Comparison of ENCODE assay signal across 24 cellular contexts in genomic region chr4:144615182-144615581, GRCh38. TPM values are rescaled to one million over a fixed set of nuclear protein-coding genes. Genes with fewer than 3 reads are reported as not detected.
A peak's percentile ranks its signal among the peaks of the same experiment; 100 is the strongest.
DNase-seq lines count a peak whose midpoint lies in the region; ATAC-seq, FAIRE-seq and TF ChIP-seq lines count a peak whose summit lies in the region.
"Had no signal": no experiment of that assay in that cellular context is flagged by ENCODE, and none has a peak within 500 bp of the region (broad histone marks: within the 10 kb centered on the region; RNA-seq: fewer than 3 reads in every experiment).

No MANE protein-coding gene starts in this region.

- H2BK12ac ChIP-seq in mesenchymal stem cell (ENCODE audit: low read length in 2 of 2): no peak overlapping the region

- TF ChIP-seq EP300 in HepG2 (IDR thresholded peaks at IDR 0.05; ENCODE audit: low read depth in 2 of 2, low read length in 2 of 2) (no peak), HepG2 (CRISPR knock-in tag; IDR thresholded peaks at IDR 0.05; ENCODE audit: borderline replicate concordance) (no peak)

- peak; percentile 5 for DNase-seq in GM03348 (ENCODE audit: low spot score)
- peak; percentile 55 for DNase-seq in RKO (ENCODE audit: low spot score)
- peak; percentile 69 for DNase-seq in epithelial cell of esophagus (ENCODE audit: low read depth)
- DNase-seq in mesenchymal stem cell: peak; percentile 2
- no peak for DNase-seq in superior temporal gyrus (ENCODE audit: extremely low spot score)
- DNase-seq in HepG2 (ENCODE audit: low spot score): no peak
- DNase-seq in Right ventricle myocardium superior: no peak
- DNase-seq: activated CD4-positive, alpha-beta memory T cell treated with anti-CD3 and anti-CD28 coated beads for 36 hours; activated CD4-positive, CD25-positive, alpha-beta regulatory T cell; activated effector memory CD4-positive, alpha-beta T cell treated with anti-CD3 and anti-CD28 coated beads, Interleukin-2, amount 50 U/mL, for 16 hours; activated naive CD8-positive, alpha-beta T cell treated with anti-CD3 and anti-CD28 coated beads, Interleukin-2, amount 50 U/mL, for 24 hours; CD4-positive, CD25-positive, alpha-beta regulatory T cell; colonic mucosa; endodermal cell; H7; head of caudate nucleus; mesendoderm; NCI-H1105 treated with DMSO at 0.1 percent for 48 hours; NCI-H2029 treated with DMSO at 0.1 percent for 48 hours; SW 1271 had no signal

- ATAC-seq in HepG2 (no peak), Right ventricle myocardium superior (ENCODE audit: poor library complexity) (no peak), GM19467 (IDR thresholded peaks at IDR 0.05; ENCODE audit: unreplicated experiment) (no peak)
- ATAC-seq: activated naive CD8-positive, alpha-beta T cell treated with anti-CD3 and anti-CD28 coated beads, Interleukin-2, amount 50 U/mL, for 24 hours had no signal

- FAIRE-seq in HepG2 (lab: Jason Lieb, UNC): no peak

- no peak overlapping the region for H4K91ac ChIP-seq in mesenchymal stem cell (ENCODE audit: low read length)

- no peak overlapping the region for H3K14ac ChIP-seq in mesenchymal stem cell (ENCODE audit: low read length in 2 of 2)

- no peaks in the 10 kb centered on the region for H3K79me1 ChIP-seq in mesenchymal stem cell (replicated peaks; ENCODE audit: low read length, poor library complexity, severe bottlenecking)

- H2AK5ac ChIP-seq in mesenchymal stem cell (ENCODE audit: low read length, severe bottlenecking): no peak overlapping the region

- in situ Hi-C loops in HepG2 (cut with HindIII; ENCODE audit: extremely low pct_ligation_motif_present, low pct_unique_long_range_greater_than_20kb): no loop called here

- no peak overlapping the region for H2BK15ac ChIP-seq in mesenchymal stem cell (ENCODE audit: low read depth, poor library complexity, severe bottlenecking)

- BruUV-seq in HepG2 (replicated peaks; lab: Mats Ljungman, UMichigan): no TSS peak

- POLR2A ChIA-PET in HepG2 (lab: Yijun Ruan, JAX): no interaction called here

- no peaks in the 10 kb centered on the region for H3K79me2 ChIP-seq in HepG2 (ENCODE audit: insufficient read depth, low read length)

- H2BK5ac ChIP-seq in mesenchymal stem cell (ENCODE audit: low read depth, low read length, poor library complexity, severe bottlenecking): no peak overlapping the region

- no peak overlapping the region for H3K18ac ChIP-seq in mesenchymal stem cell (ENCODE audit: low read depth in 1 of 2, low read length in 2 of 2)

- no peaks in the 10 kb centered on the region for H3K4me1 ChIP-seq in mesenchymal stem cell (ENCODE audit: control insufficient read depth, insufficient read depth, low read depth, low read length)
- H3K4me1 ChIP-seq in HepG2 (ENCODE audit: insufficient read depth, low read length): no peaks in the 10 kb centered on the region
- H3K4me1 ChIP-seq: colonic mucosa, prostate gland had no signal

- H2BK120ac ChIP-seq in mesenchymal stem cell (ENCODE audit: low read depth, low read length): no peak overlapping the region

- no peak for TF ChIP-seq POLR2A in HepG2 (IDR thresholded peaks at IDR 0.05; ENCODE audit: insufficient read depth in 1 of 2, low read depth in 2 of 2, low read length in 2 of 2)

- CTCF ChIA-PET in HepG2 (lab: Yijun Ruan, JAX; ENCODE audit: low intra/inter-chr PET ratio, low total read pairs): no interaction called here

- no peak overlapping the region for H3K23ac ChIP-seq in mesenchymal stem cell (ENCODE audit: low read length in 2 of 2)

- no peak overlapping the region for H3K4ac ChIP-seq in mesenchymal stem cell (ENCODE audit: low read depth in 1 of 2, low read length in 2 of 2)

- intact Hi-C loops in HepG2 (cut with micrococcal nuclease; ENCODE audit: unreplicated experiment): no loop called here
- intact Hi-C loops in Right ventricle myocardium superior (cut with DNase I): no loop called here

- H4K20me1 ChIP-seq in HepG2 (ENCODE audit: insufficient read depth, low read length): no peaks in the 10 kb centered on the region

- no peaks in the 10 kb centered on the region for H3K9me3 ChIP-seq in mesenchymal stem cell (ENCODE audit: control insufficient read depth, low read length)
- no peaks in the 10 kb centered on the region for H3K9me3 ChIP-seq in HepG2 (ENCODE audit: low read length)
- H3K9me3 ChIP-seq: colonic mucosa, prostate gland had no signal

- H3K36me3 ChIP-seq in mesenchymal stem cell (ENCODE audit: control insufficient read depth in 1 of 2, insufficient read depth in 2 of 2, low read depth in 1 of 2, low read length in 2 of 2) (no peaks in the 10 kb centered on the region), HepG2 (replicated peaks in 1 of 2; ENCODE audit: control insufficient read depth in 1 of 2, insufficient read depth in 2 of 2, low read length in 2 of 2) (no peaks in the 10 kb centered on the region)
- H3K36me3 ChIP-seq: colonic mucosa, prostate gland had no signal

- TF ChIP-seq RAD21 in HepG2 (CRISPR knock-in tag; IDR thresholded peaks at IDR 0.05): no peak

- 70% methylated on average over 2 of the region's 2 CpGs for WGBS in mesenchymal stem cell
- whole genome bisulfite sequencing in HepG2 (ENCODE audit: low lambda C conversion rate): 18% methylated on average over 2 of the region's 2 CpGs

- TF ChIP-seq CTCF in epithelial cell of esophagus (IDR thresholded peaks at IDR 0.05; ENCODE audit: insufficient read depth, low read depth, low read length, missing control alignments) (no peak), HepG2 (CRISPR knock-in tag; IDR thresholded peaks at IDR 0.05) (no peak)

- H3K4me3 ChIP-seq in epithelial cell of esophagus (ENCODE audit: low read length) (no peak overlapping the region), mesenchymal stem cell (ENCODE audit: insufficient read depth in 1 of 2, low read depth in 1 of 2, low read length in 2 of 2) (no peak overlapping the region), HepG2 (replicated peaks in 1 of 3; ENCODE audit: insufficient read depth in 1 of 3, low read depth in 2 of 3, low read length in 3 of 3) (no peak overlapping the region)
- H3K4me3 ChIP-seq: colonic mucosa, prostate gland had no signal

- no peaks in the 10 kb centered on the region for H3K27me3 ChIP-seq in mesenchymal stem cell (ENCODE audit: control insufficient read depth in 1 of 2, insufficient read depth in 1 of 2, low read length in 2 of 2)
- no peaks in the 10 kb centered on the region for H3K27me3 ChIP-seq in HepG2 (ENCODE audit: control insufficient read depth in 1 of 2, insufficient read depth in 2 of 2, low read length in 2 of 2)
- H3K27me3 ChIP-seq: colonic mucosa had no signal

- H2AFZ ChIP-seq in mesenchymal stem cell (ENCODE audit: low read depth, low read length) (no peak overlapping the region), HepG2 (ENCODE audit: low read length) (no peak overlapping the region)

- H3K4me2 ChIP-seq in mesenchymal stem cell (ENCODE audit: low read length, poor library complexity, severe bottlenecking) (no peak overlapping the region), HepG2 (ENCODE audit: low read depth, low read length) (no peak overlapping the region)

- H3K27ac ChIP-seq in mesenchymal stem cell (ENCODE audit: low read length, poor library complexity, severe bottlenecking) (no peak overlapping the region), HepG2 (ENCODE audit: extremely low read length, insufficient read depth, low read length) (no peak overlapping the region)
- H3K27ac ChIP-seq: colonic mucosa, HL-60, prostate gland had no signal

- no peak overlapping the region for H4K8ac ChIP-seq in mesenchymal stem cell (ENCODE audit: low read length)

- no peak overlapping the region for H3K9ac ChIP-seq in mesenchymal stem cell (ENCODE audit: low read length)
- H3K9ac ChIP-seq in HepG2 (ENCODE audit: insufficient read depth, low read depth, low read length): no peak overlapping the region

TF ChIP-seq in HepG2, 621 proteins besides CTCF, POLR2A, EP300 and RAD21 (continues in another document):
- no peak for TF ChIP-seq KDM1A (CRISPR knock-in tag; IDR thresholded peaks at IDR 0.05)
- no peak for TF ChIP-seq ZBTB44 (CRISPR knock-in tag; IDR thresholded peaks at IDR 0.05)

RNA-seq across cellular contexts. Expression of gene HHIP, which starts 30.8 kb away (rescaled TPM):
- polyA plus RNA-seq in mesenchymal stem cell (2013, experiment 1 of 2): 0.01 TPM
- under 0.01 TPM for polyA plus RNA-seq in mesenchymal stem cell (2013, experiment 2 of 2)
- total RNA-seq in HepG2 (2016; rRNA removed; fragmentation: Illumina TruSeq; extraction: Trizol) (not detected in 2 replicates), Right ventricle myocardium superior (not detected)
- not detected in 2 replicates for total RNA-seq in HepG2 (2016; cell fraction: cytosol; rRNA removed; fragmentation: Illumina TruSeq; extraction: Trizol; ENCODE audit: low read depth)
- not detected in 2 replicates for total RNA-seq in HepG2 (2016; cell fraction: insoluble cytoplasmic fraction; rRNA removed; fragmentation: Illumina TruSeq; extraction: Trizol)
- total RNA-seq in HepG2 (2016; cell fraction: membrane; rRNA removed; fragmentation: Illumina TruSeq; extraction: Trizol): not detected in 2 replicates
- total RNA-seq in HepG2 (2016; cell fraction: nucleus; rRNA removed; fragmentation: Illumina TruSeq; extraction: Trizol): not detected in 2 replicates
- polyA plus RNA-seq in HepG2 (2011; rRNA removed): not detected in 2 replicates
- not detected in 2 replicates for polyA plus RNA-seq in HepG2 (2011; cell fraction: cytosol; rRNA removed)
- not detected in 2 replicates for polyA plus RNA-seq in HepG2 (2011; cell fraction: nucleus; rRNA removed)
- polyA plus RNA-seq in HepG2 (2012): 0.09 TPM in 1 of 2 replicates, not detected in the other
- not detected in 2 replicates for polyA plus RNA-seq in HepG2 (2016; cell fraction: cytosol; fragmentation: Illumina TruSeq; extraction: Trizol; ENCODE audit: low read depth)
- not detected in 2 replicates for polyA plus RNA-seq in HepG2 (2016; cell fraction: insoluble cytoplasmic fraction; fragmentation: Illumina TruSeq; extraction: Trizol; ENCODE audit: low read depth)
- polyA plus RNA-seq in HepG2 (2016; cell fraction: membrane; fragmentation: Illumina TruSeq; extraction: Trizol; ENCODE audit: low read depth): not detected in 2 replicates
- not detected in 2 replicates for polyA plus RNA-seq in HepG2 (2016; cell fraction: nucleus; fragmentation: Illumina TruSeq; extraction: Trizol; ENCODE audit: insufficient read depth, low read depth)
- not detected in 2 replicates for polyA minus RNA-seq in HepG2 (2011; rRNA and poly(A)+ RNA removed; ENCODE audit: low replicate concordance)
- not detected in 2 replicates for polyA minus RNA-seq in HepG2 (2011; cell fraction: cytosol; rRNA and poly(A)+ RNA removed)
- not detected in 2 replicates for polyA minus RNA-seq in HepG2 (2011; cell fraction: nucleus; rRNA and poly(A)+ RNA removed)
- total RNA-seq: activated CD4-positive, alpha-beta memory T cell treated with anti-CD3 and anti-CD28 coated beads for 36 hours; CD4-positive, CD25-positive, alpha-beta regulatory T cell; OCI-LY7 had no signal
- polyA plus RNA-seq: CD4-positive, CD25-positive, alpha-beta regulatory T cell had no signal

Comparison
In these comparisons a context has a peak if more than half of its experiments do, and no peak if none do; other contexts are left out.
1. DNase-seq: peak in GM03348 (single experiment), RKO (single experiment), epithelial cell of esophagus (single experiment) and mesenchymal stem cell (single experiment); none in superior temporal gyrus (single experiment), HepG2 (single experiment) and Right ventricle myocardium superior (single experiment).